In genomic region chr2:239158641-239159475, GRCh38 we compare ENCODE assay signal across 14 cellular contexts.
A peak's percentile ranks its signal among the peaks of the same experiment; 100 is the strongest.
DNase-seq lines count a peak whose midpoint lies in the region; ATAC-seq and TF ChIP-seq lines count a peak whose summit lies in the region.
"Had no signal": no experiment of that assay in that cellular context is flagged by ENCODE, and none has a peak within 500 bp of the region (broad histone marks: within the 10 kb centered on the region; RNA-seq: fewer than 3 reads in every experiment).

No MANE protein-coding gene starts in this region.

- H3K9me3 Mint-ChIP-seq in stimulated activated effector memory CD8-positive, alpha-beta T cell treated with anti-CD3 and anti-CD28 coated beads, Interleukin-12 subunit alpha, Interleukin-12 subunit beta, amount 100 ng/mL, for 72 hours, result peaks cover 4% of the 10 kb centered on the region

- ATAC-seq in Panc1, result peak; percentile 50; the same call in 1 of the 2 replicates
- peak; percentile 38 for ATAC-seq in stimulated activated effector memory CD8-positive, alpha-beta T cell treated with anti-CD3 and anti-CD28 coated beads, Interleukin-12 subunit alpha, Interleukin-12 subunit beta, amount 100 ng/mL, for 72 hours

- H3K36me3 Mint-ChIP-seq in stimulated activated effector memory CD8-positive, alpha-beta T cell treated with anti-CD3 and anti-CD28 coated beads, Interleukin-12 subunit alpha, Interleukin-12 subunit beta, amount 100 ng/mL, for 72 hours, result peaks cover 37% of the 10 kb centered on the region

- H3K27ac Mint-ChIP-seq in stimulated activated effector memory CD8-positive, alpha-beta T cell treated with anti-CD3 and anti-CD28 coated beads, Interleukin-12 subunit alpha, Interleukin-12 subunit beta, amount 100 ng/mL, for 72 hours, result peak overlapping the region; percentile 19

- H3K36me3 ChIP-seq in Panc1 (ENCODE audit: control insufficient read depth, insufficient read depth, low read length), result no peaks in the 10 kb centered on the region

- CTCF ChIA-PET in Panc1 (lab: Charles Lee), result no interaction called here

- H3K27me3 ChIP-seq in Panc1 (ENCODE audit: control insufficient read depth, insufficient read depth, low read length), result no peaks in the 10 kb centered on the region
- H3K27me3 ChIP-seq: pancreas had no signal

- in situ Hi-C loops in Panc1 (cut with HindIII; ENCODE audit: low pct_unique_long_range_greater_than_20kb, low sequenced_read_pairs), result no loop called here

- H3K4me3 Mint-ChIP-seq in stimulated activated effector memory CD8-positive, alpha-beta T cell treated with anti-CD3 and anti-CD28 coated beads, Interleukin-12 subunit alpha, Interleukin-12 subunit beta, amount 100 ng/mL, for 72 hours, result no peak overlapping the region

- no peak for TF ChIP-seq CTCF in Panc1 (IDR thresholded peaks at IDR 0.05)

- H3K9me3 ChIP-seq in Panc1 (ENCODE audit: control insufficient read depth, insufficient read depth, low read depth, low read length), result no peaks in the 10 kb centered on the region
- H3K9me3 ChIP-seq: pancreas had no signal

- no TSS peak for BruUV-seq in Panc1 (replicated peaks; lab: Mats Ljungman, UMichigan)

- no peaks in the 10 kb centered on the region for H3K4me1 ChIP-seq in Panc1 (ENCODE audit: control insufficient read depth, insufficient read depth, low read length)
- H3K4me1 ChIP-seq: pancreas had no signal

- POLR2A ChIA-PET in Panc1 (lab: Charles Lee), result no interaction called here

- H3K27ac ChIP-seq in Panc1 (ENCODE audit: low read length), result no peak overlapping the region
- H3K27ac ChIP-seq: pancreas, SK-N-MC had no signal

- intact Hi-C loops in Panc1 (cut with micrococcal nuclease; ENCODE audit: unreplicated experiment), result no loop called here

- no peak overlapping the region for H3K4me3 ChIP-seq in Panc1 (ENCODE audit: low read depth in 2 of 2, low read length in 2 of 2)
- H3K4me3 ChIP-seq: pancreas, SK-N-MC had no signal

- peaks cover 29% of the 10 kb centered on the region for H3K4me1 Mint-ChIP-seq in stimulated activated effector memory CD8-positive, alpha-beta T cell treated with anti-CD3 and anti-CD28 coated beads, Interleukin-12 subunit alpha, Interleukin-12 subunit beta, amount 100 ng/mL, for 72 hours

- peak; percentile 6 for DNase-seq in activated T-cell treated with anti-CD3 and anti-CD28 coated beads, Interleukin-2, amount 50 U/mL, for 1 hour
- no peak for DNase-seq in activated T-cell treated with anti-CD3 and anti-CD28 coated beads, Interleukin-2, amount 50 U/mL, for 48 hours
- DNase-seq in Panc1 (ENCODE audit: low read depth, low spot score) (no peak), islet precursor cell (peak; percentile 47), 8988T (no peak), A172 (ENCODE audit: low spot score) (no peak), NOMO-1 treated with dmso at 0.1 percent for 144 hours (lab: John Stamatoyannopoulos, UW; ENCODE audit: unreplicated experiment) (no peak)
- DNase-seq in stimulated activated effector memory CD8-positive, alpha-beta T cell treated with anti-CD3 and anti-CD28 coated beads, Interleukin-12 subunit alpha, Interleukin-12 subunit beta, amount 100 ng/mL, for 72 hours (ENCODE audit: low spot score in 2 of 2), result no peak
- DNase-seq: activated CD4-positive, CD25-positive, alpha-beta regulatory T cell; mammary epithelial cell; NCI-H2029 treated with DMSO at 0.1 percent for 48 hours; stimulated activated CD4-positive, alpha-beta T cell treated with anti-CD3 and anti-CD28 coated beads, Interleukin-15, amount 100 ng/mL, for 24 hours had no signal

Comparison
In these comparisons a context has a peak if more than half of its experiments do, and no peak if none do; other contexts are left out.
1. DNase-seq: peak in activated T-cell treated with anti-CD3 and anti-CD28 coated beads, Interleukin-2, amount 50 U/mL, for 1 hour (single experiment) and islet precursor cell (single experiment); none in activated T-cell treated with anti-CD3 and anti-CD28 coated beads, Interleukin-2, amount 50 U/mL, for 48 hours (0 of 2), Panc1 (single experiment), stimulated activated effector memory CD8-positive, alpha-beta T cell treated with anti-CD3 and anti-CD28 coated beads, Interleukin-12 subunit alpha, Interleukin-12 subunit beta, amount 100 ng/mL, for 72 hours (0 of 2), 8988T (single experiment), A172 (single experiment) and NOMO-1 treated with dmso at 0.1 percent for 144 hours (single experiment).